Comparison of ENCODE assay signal across 11 cellular contexts in genomic region chr3:23325466-23326065, GRCh38.
A peak's percentile ranks its signal among the peaks of the same experiment; 100 is the strongest.
DNase-seq lines count a peak whose midpoint lies in the region; ATAC-seq, FAIRE-seq and TF ChIP-seq lines count a peak whose summit lies in the region.
"Had no signal": no experiment of that assay in that cellular context is flagged by ENCODE, and none has a peak within 500 bp of the region (broad histone marks: within the 10 kb centered on the region; RNA-seq: fewer than 3 reads in every experiment).

No MANE protein-coding gene starts in this region.

- ATAC-seq in SK-N-SH treated with all-trans-retinoic acid at 6 μM for 48 hours: no peak
- ATAC-seq in HG02798 (IDR thresholded peaks at IDR 0.05; ENCODE audit: poor library complexity, unreplicated experiment): peak; percentile 68
- peak; percentile 69 to 84 for ATAC-seq in stimulated activated naive B cell treated with anti-CD40 and anti-IgM and Interleukin-4, amounts not matched to agents 10 μg/mL and 1 μg/mL and 100 μg/mL, for 72 hours (replicated peaks)
- ATAC-seq in activated CD4-positive, alpha-beta T cell treated with anti-CD3 and anti-CD28 coated beads for 36 hours: no peak
- ATAC-seq: esophagus mucosa had no signal

- H3K9me3 ChIP-seq in SK-N-SH: no peaks in the 10 kb centered on the region; the same call in 1 of the 2 replicates

- H3K36me3 ChIP-seq in SK-N-SH (replicated peaks in 1 of 2; ENCODE audit: control insufficient read depth in 1 of 2, insufficient read depth in 2 of 2, low read length in 1 of 2): no peaks in the 10 kb centered on the region

- no TSS peak for BruUV-seq in Calu3 (replicated peaks; lab: Mats Ljungman, UMichigan)

- POLR2A ChIA-PET in SK-N-SH (lab: Yijun Ruan, JAX): no interaction called here
- POLR2A ChIA-PET in activated CD4-positive, alpha-beta T cell treated with anti-CD3 and anti-CD28 coated beads for 36 hours (lab: Charles Lee): no interaction called here

- intact Hi-C loops in Calu3 (cut with micrococcal nuclease; ENCODE audit: unreplicated experiment): no loop called here
- intact Hi-C loops in activated CD4-positive, alpha-beta T cell treated with anti-CD3 and anti-CD28 coated beads for 36 hours (cut with DNase I, micrococcal nuclease): no loop called here

- no peaks in the 10 kb centered on the region for H3K9me3 Mint-ChIP-seq in stimulated activated naive B cell treated with anti-CD40 and anti-IgM and Interleukin-4, amounts not matched to agents 10 μg/mL and 1 μg/mL and 100 μg/mL, for 72 hours
- H3K9me3 Mint-ChIP-seq in Calu3 (ENCODE audit: low read depth, unreplicated experiment): no peaks in the 10 kb centered on the region
- no peaks in the 10 kb centered on the region for H3K9me3 Mint-ChIP-seq in activated CD4-positive, alpha-beta T cell treated with anti-CD3 and anti-CD28 coated beads for 36 hours (ENCODE audit: low read depth)

- CTCF ChIA-PET in SK-N-SH (lab: Yijun Ruan, JAX): no interaction called here
- CTCF ChIA-PET in Calu3 (lab: Charles Lee): no interaction called here
- CTCF ChIA-PET in activated CD4-positive, alpha-beta T cell treated with anti-CD3 and anti-CD28 coated beads for 36 hours (lab: Charles Lee): no interaction called here

- peak overlapping the region; percentile 42; the same call in 1 of the 2 replicates for H3K4me2 ChIP-seq in SK-N-SH

- DNase-seq in SK-N-SH: no peak
- DNase-seq in RCC 7860 (ENCODE audit: low spot score): peak; percentile 17
- no peak for DNase-seq in stimulated activated naive B cell treated with anti-CD40 and anti-IgM and Interleukin-4, amounts not matched to agents 10 μg/mL and 1 μg/mL and 100 μg/mL, for 72 hours
- DNase-seq in H4 (ENCODE audit: low spot score): no peak
- DNase-seq in Calu3: no peak
- DNase-seq in activated CD4-positive, alpha-beta T cell treated with anti-CD3 and anti-CD28 coated beads for 36 hours: no peak
- DNase-seq: activated naive CD4-positive, alpha-beta T cell treated with Interleukin-2 at 50 U/mL for 16 hours; Karpas-422 had no signal

- H3K27me3 ChIP-seq in SK-N-SH (ENCODE audit: insufficient read depth): no peaks in the 10 kb centered on the region

- TF ChIP-seq CTCF in SK-N-SH (IDR thresholded peaks at IDR 0.05): no peak
- TF ChIP-seq CTCF in Calu3 (IDR thresholded peaks at IDR 0.05; ENCODE audit: unreplicated experiment): no peak

- peaks cover 24% of the 10 kb centered on the region; the same call in 1 of the 2 replicates for H4K20me1 ChIP-seq in SK-N-SH (ENCODE audit: insufficient read depth)

- H3K79me2 ChIP-seq in SK-N-SH (ENCODE audit: insufficient read depth): peaks cover 50% of the 10 kb centered on the region

- peak overlapping the region in 1 of 2 experiments; percentile 39; a peak in 1 of 4 replicates for H3K27ac ChIP-seq in SK-N-SH (ENCODE audit: low read depth in 2 of 2, low read length in 1 of 2)

- no peak overlapping the region for H2AFZ ChIP-seq in SK-N-SH (ENCODE audit: low read depth)

- no peaks in the 10 kb centered on the region for H3K9me2 ChIP-seq in SK-N-SH

- FAIRE-seq in RCC 7860 (lab: Jason Lieb, UNC): peak; percentile 52

- TF ChIP-seq RAD21 in SK-N-SH (IDR thresholded peaks at IDR 0.05; ENCODE audit: low read length): no peak

- TF ChIP-seq EP300 in SK-N-SH (IDR thresholded peaks at IDR 0.05; ENCODE audit: borderline replicate concordance in 1 of 2, low read depth in 1 of 2, low read length in 1 of 2): no peak

- peaks cover 15 to 20% of the 10 kb centered on the region in 2 donors for H3K4me1 Mint-ChIP-seq in stimulated activated naive B cell treated with anti-CD40 and anti-IgM and Interleukin-4, amounts not matched to agents 10 μg/mL and 1 μg/mL and 100 μg/mL, for 72 hours
- no peaks in the 10 kb centered on the region for H3K4me1 Mint-ChIP-seq in Calu3 (ENCODE audit: low read depth, unreplicated experiment)
- H3K4me1 Mint-ChIP-seq in activated CD4-positive, alpha-beta T cell treated with anti-CD3 and anti-CD28 coated beads for 36 hours: peaks cover 22% of the 10 kb centered on the region

- H3K27me3 Mint-ChIP-seq in stimulated activated naive B cell treated with anti-CD40 and anti-IgM and Interleukin-4, amounts not matched to agents 10 μg/mL and 1 μg/mL and 100 μg/mL, for 72 hours: no peaks in the 10 kb centered on the region
- H3K27me3 Mint-ChIP-seq in Calu3 (ENCODE audit: unreplicated experiment): no peaks in the 10 kb centered on the region
- no peaks in the 10 kb centered on the region for H3K27me3 Mint-ChIP-seq in activated CD4-positive, alpha-beta T cell treated with anti-CD3 and anti-CD28 coated beads for 36 hours

- peaks cover 1 to 3% of the 10 kb centered on the region in 2 donors for H3K36me3 Mint-ChIP-seq in stimulated activated naive B cell treated with anti-CD40 and anti-IgM and Interleukin-4, amounts not matched to agents 10 μg/mL and 1 μg/mL and 100 μg/mL, for 72 hours
- H3K36me3 Mint-ChIP-seq in Calu3 (ENCODE audit: insufficient read depth, unreplicated experiment): no peaks in the 10 kb centered on the region
- H3K36me3 Mint-ChIP-seq in activated CD4-positive, alpha-beta T cell treated with anti-CD3 and anti-CD28 coated beads for 36 hours (ENCODE audit: low read depth): peaks cover 6% of the 10 kb centered on the region

- H3K4me3 ChIP-seq in SK-N-SH (ENCODE audit: low read depth in 2 of 2, low read length in 1 of 2): no peak overlapping the region

- peak overlapping the region in 1 of 2 donors; percentile 6 for H3K4me3 Mint-ChIP-seq in stimulated activated naive B cell treated with anti-CD40 and anti-IgM and Interleukin-4, amounts not matched to agents 10 μg/mL and 1 μg/mL and 100 μg/mL, for 72 hours
- no peak overlapping the region for H3K4me3 Mint-ChIP-seq in Calu3 (ENCODE audit: low read depth, unreplicated experiment)
- H3K4me3 Mint-ChIP-seq in activated CD4-positive, alpha-beta T cell treated with anti-CD3 and anti-CD28 coated beads for 36 hours: no peak overlapping the region

- H3K9ac ChIP-seq in SK-N-SH: no peak overlapping the region

- 99% methylated on average over 4 of the region's 4 CpGs for whole genome bisulfite sequencing in SK-N-SH (ENCODE audit: low lambda C conversion rate)

- peaks cover 12% of the 10 kb centered on the region for H3F3A ChIP-seq in SK-N-SH (replicated peaks; ENCODE audit: insufficient read depth)

- peaks cover 0 to 11% of the 10 kb centered on the region in 2 experiments; a peak in 1 of 4 replicates for H3K4me1 ChIP-seq in SK-N-SH (ENCODE audit: control insufficient read depth in 1 of 2, insufficient read depth in 2 of 2, low read depth in 1 of 2, low read length in 1 of 2)

- no peak overlapping the region for H3K27ac Mint-ChIP-seq in stimulated activated naive B cell treated with anti-CD40 and anti-IgM and Interleukin-4, amounts not matched to agents 10 μg/mL and 1 μg/mL and 100 μg/mL, for 72 hours
- no peak overlapping the region for H3K27ac Mint-ChIP-seq in Calu3 (ENCODE audit: unreplicated experiment)
- no peak overlapping the region for H3K27ac Mint-ChIP-seq in activated CD4-positive, alpha-beta T cell treated with anti-CD3 and anti-CD28 coated beads for 36 hours

TF ChIP-seq in SK-N-SH, 30 proteins besides CTCF, POLR2A, EP300 and RAD21 (continues in another document):
- TF ChIP-seq NRF1 (IDR thresholded peaks at IDR 0.05; ENCODE audit: low read depth, low read length) (no peak), USF1 (IDR thresholded peaks at IDR 0.05; ENCODE audit: borderline replicate concordance, low read depth) (no peak), EZH2phosphoT487 (IDR thresholded peaks at IDR 0.05; ENCODE audit: borderline replicate concordance, low read depth) (no peak)

TF ChIP-seq in SK-N-SH treated with all-trans-retinoic acid at 6 μM for 48 hours, 23 proteins besides CTCF, POLR2A, EP300 and RAD21:
- TF ChIP-seq CREB5 (CRISPR knock-in tag; IDR thresholded peaks at IDR 0.05; ENCODE audit: low read depth) (no peak), ZNF70 (CRISPR knock-in tag; IDR thresholded peaks at IDR 0.05) (no peak), POU6F1 (CRISPR knock-in tag; IDR thresholded peaks at IDR 0.05; ENCODE audit: borderline replicate concordance, low read depth) (no peak), ZNF8 (CRISPR knock-in tag; IDR thresholded peaks at IDR 0.05) (no peak), ZFP3 (CRISPR knock-in tag; IDR thresholded peaks at IDR 0.05) (no peak), BACH2 (CRISPR knock-in tag; IDR thresholded peaks at IDR 0.05; ENCODE audit: borderline replicate concordance) (no peak)

Comparison
In these comparisons a context has a peak if more than half of its experiments do, and no peak if none do; other contexts are left out.
1. ATAC-seq: peak in HG02798 (single experiment) and stimulated activated naive B cell treated with anti-CD40 and anti-IgM and Interleukin-4, amounts not matched to agents 10 μg/mL and 1 μg/mL and 100 μg/mL, for 72 hours (2 of 2); none in SK-N-SH treated with all-trans-retinoic acid at 6 μM for 48 hours (single experiment) and activated CD4-positive, alpha-beta T cell treated with anti-CD3 and anti-CD28 coated beads for 36 hours (single experiment).